27 cellular contexts compared by ENCODE assay signal in genomic region chr3:62574499-62574898, GRCh38.
"Had no signal": no experiment of that assay in that cellular context is flagged by ENCODE, and none has a peak within 500 bp of the region (broad histone marks: within the 10 kb centered on the region; RNA-seq: fewer than 3 reads in every experiment).

No MANE protein-coding gene starts in this region.

- ATAC-seq: activated naive CD4-positive, alpha-beta T cell treated with anti-CD3 and anti-CD28 coated beads, Interleukin-2, amount 50 U/mL, for 72 hours; activated naive CD8-positive, alpha-beta T cell treated with anti-CD3 and anti-CD28 coated beads, Interleukin-2, amount 50 U/mL, for 24 hours; activated T-cell treated with anti-CD3 and anti-CD28 coated beads, Interleukin-2, amount 50 U/mL, for 4 hours; Panc1; T-helper 17 cell had no signal

- DNase-seq: activated B cell treated with CpG ODN at 0.5 μM for 24 hours; activated CD4-positive, alpha-beta memory T cell treated with anti-CD3 and anti-CD28 coated beads for 36 hours; activated CD4-positive, alpha-beta T cell treated with anti-CD3 and anti-CD28 coated beads for 1 hour; activated CD4-positive, alpha-beta T cell treated with anti-CD3 and anti-CD28 coated beads, Interleukin-2, amount 10 ng/mL, durations not matched to agents 24 days and 14 days; activated CD8-positive, alpha-beta memory T cell treated with anti-CD3 and anti-CD28 coated beads for 24 hours; activated effector memory CD4-positive, alpha-beta T cell treated with anti-CD3 and anti-CD28 coated beads, Interleukin-2, amount 50 U/mL, for 16 hours; activated naive CD4-positive, alpha-beta T cell treated with Interleukin-2 at 50 U/mL for 16 hours; activated naive CD8-positive, alpha-beta T cell treated with anti-CD3 and anti-CD28 coated beads, Interleukin-2, amount 50 U/mL, for 24 hours; activated T-cell treated with anti-CD3 and anti-CD28 coated beads, Interleukin-2, amount 50 U/mL, for 4 hours; amygdala; KG1; NCI-H1092 treated with DMSO at 0.1 percent for 48 hours; NCI-H1436; NCI-H1694 treated with DMSO at 0.1 percent for 48 hours; NCI-H2029 treated with DMSO at 0.1 percent for 48 hours; NCI-H345; NCI-H510A; NCI-H69; NK-92 treated with Interleukin-12 subunit alpha and Interleukin-12 subunit beta, amount 100 ng/mL, for 24 hours; OCI-M1; RPMI8226; SHP77; T-helper 17 cell; T-helper 9 cell had no signal

- FAIRE-seq: astrocyte had no signal
